In genomic region chr14:65231286-65231980, GRCh38 we compare ENCODE assay signal across 15 cellular contexts.
DNase-seq lines count a peak whose midpoint lies in the region; ATAC-seq, FAIRE-seq and TF ChIP-seq lines count a peak whose summit lies in the region.
"Had no signal": no experiment of that assay in that cellular context is flagged by ENCODE, and none has a peak within 500 bp of the region (broad histone marks: within the 10 kb centered on the region; RNA-seq: fewer than 3 reads in every experiment).

No MANE protein-coding gene starts in this region.

- CTCF ChIA-PET in HepG2 (lab: Yijun Ruan, JAX; ENCODE audit: low intra/inter-chr PET ratio, low total read pairs) = no interaction called here

- peaks cover 47 to 60% (median 55%) of the 10 kb centered on the region in 3 donors for H3K4me1 Mint-ChIP-seq in naive B cell
- H3K4me1 Mint-ChIP-seq in naive thymus-derived CD8-positive, alpha-beta T cell = peaks cover 20 to 45% (median 35%) of the 10 kb centered on the region in 4 donors

- peaks cover 0 to 3% (median 0%) of the 10 kb centered on the region in 7 donors for H3K9me3 Mint-ChIP-seq in naive B cell
- H3K9me3 Mint-ChIP-seq in naive thymus-derived CD8-positive, alpha-beta T cell = no peaks in the 10 kb centered on the region
- H3K9me3 Mint-ChIP-seq: activated naive CD4-positive, alpha-beta T cell treated with anti-CD3 and anti-CD28 coated beads, Interleukin-2, amount 10 ng/mL, durations not matched to agents 7 days and 5 days; HFFc6; natural killer cell treated with Interleukin-12 subunit alpha and Interleukin-12 subunit beta and Interleukin-15 and Interleukin-18, amount 100 ng/mL, for 72 hours had no signal

- peak overlapping the region in 6 of 8 donors; percentile 1 to 71 (median 38) for H3K4me3 Mint-ChIP-seq in naive B cell
- no peak overlapping the region for H3K4me3 Mint-ChIP-seq in naive thymus-derived CD8-positive, alpha-beta T cell
- H3K4me3 Mint-ChIP-seq: activated naive CD4-positive, alpha-beta T cell treated with anti-CD3 and anti-CD28 coated beads, Interleukin-2, amount 10 ng/mL, durations not matched to agents 7 days and 5 days; HFFc6; natural killer cell treated with Interleukin-12 subunit alpha and Interleukin-12 subunit beta and Interleukin-15 and Interleukin-18, amount 100 ng/mL, for 72 hours had no signal

- H3K9me3 ChIP-seq in HepG2 (ENCODE audit: low read length) (no peaks in the 10 kb centered on the region), right lobe of liver (no peaks in the 10 kb centered on the region)

- TF ChIP-seq POLR2A in HepG2 (IDR thresholded peaks at IDR 0.05; ENCODE audit: insufficient read depth in 1 of 2, low read depth in 2 of 2, low read length in 2 of 2) (no peak), right lobe of liver (IDR thresholded peaks at IDR 0.05) (no peak)

- H3K27ac ChIP-seq in HepG2 (ENCODE audit: extremely low read length, insufficient read depth, low read length) (peak overlapping the region; percentile 90), right lobe of liver (no peak overlapping the region), caudate nucleus (ENCODE audit: low read depth, low read length) (peak overlapping the region; percentile 98)

- peak overlapping the region; percentile 10 to 81 (median 52) for H3K27ac Mint-ChIP-seq in naive B cell
- H3K27ac Mint-ChIP-seq in naive thymus-derived CD8-positive, alpha-beta T cell = peak overlapping the region in 2 of 10 donors; percentile 22 to 69
- H3K27ac Mint-ChIP-seq: activated naive CD4-positive, alpha-beta T cell treated with anti-CD3 and anti-CD28 coated beads, Interleukin-2, amount 10 ng/mL, durations not matched to agents 7 days and 5 days; HFFc6 had no signal

- peak overlapping the region; percentile 65 for H3K4me2 ChIP-seq in HepG2 (ENCODE audit: low read depth, low read length)

- H2AFZ ChIP-seq in HepG2 (ENCODE audit: low read length) = peak overlapping the region; percentile 97

- peak overlapping the region in 2 of 3 experiments; percentile 25 to 49; a peak in 3 of 6 replicates for H3K4me3 ChIP-seq in HepG2 (replicated peaks in 1 of 3; ENCODE audit: insufficient read depth in 1 of 3, low read depth in 2 of 3, low read length in 3 of 3)
- no peak overlapping the region for H3K4me3 ChIP-seq in right lobe of liver

- H3K27me3 ChIP-seq in HepG2 (ENCODE audit: control insufficient read depth in 1 of 2, insufficient read depth in 2 of 2, low read length in 2 of 2) = no peaks in the 10 kb centered on the region
- H3K27me3 ChIP-seq in right lobe of liver = no peaks in the 10 kb centered on the region

- H3K36me3 ChIP-seq in HepG2 (replicated peaks in 1 of 2; ENCODE audit: control insufficient read depth in 1 of 2, insufficient read depth in 2 of 2, low read length in 2 of 2) (no peaks in the 10 kb centered on the region), right lobe of liver (no peaks in the 10 kb centered on the region)

- WGBS in HepG2 (ENCODE audit: low lambda C conversion rate) = 7% methylated on average over 6 of the region's 6 CpGs
- 63% methylated on average over 6 of the region's 6 CpGs for WGBS in right lobe of liver (ENCODE audit: insufficient coverage, low coverage, low lambda C conversion rate, missing lambda C conversion rate)

- no TSS peak for BruUV-seq in HepG2 (replicated peaks; lab: Mats Ljungman, UMichigan)

- no peaks in the 10 kb centered on the region for H4K20me1 ChIP-seq in HepG2 (ENCODE audit: insufficient read depth, low read length)

- peak overlapping the region; percentile 66 for H3K9ac ChIP-seq in HepG2 (ENCODE audit: insufficient read depth, low read depth, low read length)

- peaks cover 0 to 12% of the 10 kb centered on the region in 2 donors for H3K36me3 Mint-ChIP-seq in naive B cell
- no peaks in the 10 kb centered on the region for H3K36me3 Mint-ChIP-seq in naive thymus-derived CD8-positive, alpha-beta T cell
- H3K36me3 Mint-ChIP-seq: natural killer cell treated with Interleukin-12 subunit alpha and Interleukin-12 subunit beta and Interleukin-15 and Interleukin-18, amount 100 ng/mL, for 72 hours had no signal

- TF ChIP-seq CTCF in HepG2 (CRISPR knock-in tag; IDR thresholded peaks at IDR 0.05) (no peak), right lobe of liver (IDR thresholded peaks at IDR 0.05) (no peak)

- 0 out of 4 replicates have a peak, but pooled peaks of 1 of the 2 experiments have one; percentile 23 for TF ChIP-seq EP300 in HepG2 (IDR thresholded peaks at IDR 0.05; ENCODE audit: low read depth in 2 of 2, low read length in 2 of 2)
- no peak for TF ChIP-seq EP300 in HepG2 (CRISPR knock-in tag; IDR thresholded peaks at IDR 0.05; ENCODE audit: borderline replicate concordance)

- H3K4me1 ChIP-seq in HepG2 (ENCODE audit: insufficient read depth, low read length) (peaks cover 62% of the 10 kb centered on the region), right lobe of liver (no peaks in the 10 kb centered on the region)

- DNase-seq in HepG2 (ENCODE audit: low spot score) = peak; percentile 76
- DNase-seq in right lobe of liver = no peak
- peak in 1 of 61 donors; percentile 9 for DNase-seq in caudate nucleus (lab: John Stamatoyannopoulos, UW)
- DNase-seq in naive B cell = no peak
- no peak for DNase-seq in G401 (ENCODE audit: low spot score)
- DNase-seq in naive thymus-derived CD8-positive, alpha-beta T cell = no peak
- DNase-seq: activated CD8-positive, alpha-beta memory T cell treated with anti-CD3 and anti-CD28 coated beads for 24 hours; activated naive CD4-positive, alpha-beta T cell treated with anti-CD3 and anti-CD28 coated beads, Interleukin-2, amount 10 ng/mL, durations not matched to agents 7 days and 5 days; HFFc6; NCI-H1092; NCI-H526 treated with DMSO at 0.1 percent for 48 hours; SHP77 had no signal

- in situ Hi-C loops in HepG2 (cut with HindIII; ENCODE audit: extremely low pct_ligation_motif_present, low pct_unique_long_range_greater_than_20kb) = no loop called here
- in situ Hi-C loops in G401 (cut with HindIII; ENCODE audit: low sequenced_read_pairs) = no loop called here

- TF ChIP-seq RAD21 in HepG2 (CRISPR knock-in tag; IDR thresholded peaks at IDR 0.05) = no peak

- intact Hi-C loops in HepG2 (cut with micrococcal nuclease; ENCODE audit: unreplicated experiment) (loop anchor here (1.0 to 2.0 kb wide), 2 partner anchors 21 to 178 kb away; no protein-coding TSS in a partner anchor), right lobe of liver (cut with DNase I) (no loop called here)

- no peak for FAIRE-seq in HepG2 (lab: Jason Lieb, UNC)

- ATAC-seq in HepG2 (no peak), right lobe of liver (no peak), naive B cell (ENCODE audit: low read depth in 2 of 2) (no peak), GM18519 (IDR thresholded peaks at IDR 0.05; ENCODE audit: low FRiP score, unreplicated experiment) (no peak), GM19397 (IDR thresholded peaks at IDR 0.05; ENCODE audit: unreplicated experiment) (no peak)
- no peak for ATAC-seq in naive thymus-derived CD8-positive, alpha-beta T cell
- ATAC-seq: natural killer cell treated with Interleukin-12 subunit alpha and Interleukin-12 subunit beta and Interleukin-15 and Interleukin-18, amount 100 ng/mL, for 72 hours had no signal

- H3K27me3 Mint-ChIP-seq in naive B cell = no peaks in the 10 kb centered on the region
- H3K27me3 Mint-ChIP-seq in naive thymus-derived CD8-positive, alpha-beta T cell = no peaks in the 10 kb centered on the region

- H3K79me2 ChIP-seq in HepG2 (ENCODE audit: insufficient read depth, low read length) = no peaks in the 10 kb centered on the region

- POLR2A ChIA-PET in HepG2 (lab: Yijun Ruan, JAX) = interaction anchor here (1.7 to 7.0 kb wide), 8 partner anchors 7 to 180 kb away, joined by 5 to 190 read pairs (median 16); no protein-coding TSS in a partner anchor
- POLR2A ChIA-PET in naive thymus-derived CD8-positive, alpha-beta T cell (lab: Charles Lee) = no interaction called here

TF ChIP-seq in HepG2, 621 proteins besides CTCF, POLR2A, EP300 and RAD21 (continues in another document):
- TF ChIP-seq ZNF652 (CRISPR knock-in tag; IDR thresholded peaks at IDR 0.05; ENCODE audit: borderline replicate concordance, low read depth) (no peak), ARID5B (CRISPR knock-in tag; IDR thresholded peaks at IDR 0.05) (peak; percentile 72), FOXA1 (IDR thresholded peaks at IDR 0.05) (no peak), FOXA1 (CRISPR knock-in tag; IDR thresholded peaks at IDR 0.05) (peak; percentile 72), SOX13 (IDR thresholded peaks at IDR 0.05) (no peak), SOX13 (CRISPR knock-in tag; conservative IDR thresholded peaks at IDR 0.05 in 1 of 2, IDR thresholded peaks at IDR 0.05 in 1 of 2) (peak in 1 of 2 experiments; percentile 83; a peak in 2 of 4 replicates), ZMYM4 (CRISPR knock-in tag; IDR thresholded peaks at IDR 0.05) (0 out of 2 replicates have a peak, but pooled peaks have one; percentile 17)

Comparison
In these comparisons a context has a peak if more than half of its experiments do, and no peak if none do; other contexts are left out.
1. H3K27ac ChIP-seq: peak in HepG2 (single experiment) and caudate nucleus (single experiment); none in right lobe of liver (0 of 3).
2. H3K4me3 ChIP-seq: peak in HepG2 (2 of 3); none in right lobe of liver (0 of 3).
3. H3K4me3 Mint-ChIP-seq: peak in naive B cell (6 of 8); none in naive thymus-derived CD8-positive, alpha-beta T cell (0 of 10).